Comparison of ENCODE assay signal across 25 cellular contexts in genomic region chr5:25669645-25670401, GRCh38.
"Had no signal": no experiment of that assay in that cellular context is flagged by ENCODE, and none has a peak within 500 bp of the region (broad histone marks: within the 10 kb centered on the region; RNA-seq: fewer than 3 reads in every experiment).

No MANE protein-coding gene starts in this region.

- ATAC-seq: activated naive CD4-positive, alpha-beta T cell treated with anti-CD3 and anti-CD28 coated beads, Interleukin-2, amount 50 U/mL, for 72 hours; activated T-cell treated with anti-CD3 and anti-CD28 coated beads, Interleukin-2, amount 50 U/mL, for 72 hours; esophagus mucosa; WTC11 had no signal

- H3K36me3 ChIP-seq: brain microvascular endothelial cell had no signal

- H3K4me3 ChIP-seq: coronary artery, dorsolateral prefrontal cortex had no signal

- H3K27me3 ChIP-seq: brain microvascular endothelial cell, dorsolateral prefrontal cortex had no signal

- DNase-seq: activated CD4-positive, alpha-beta memory T cell treated with anti-CD3 and anti-CD28 coated beads, Interleukin-2, amount 10 ng/mL, durations not matched to agents 7 days and 5 days; activated CD4-positive, alpha-beta T cell treated with anti-CD3 and anti-CD28 coated beads for 1 hour; activated CD4-positive, alpha-beta T cell treated with anti-CD3 and anti-CD28 coated beads for 4 hours; activated CD4-positive, alpha-beta T cell treated with anti-CD3 and anti-CD28 coated beads, Interleukin-2, amount 10 ng/mL, durations not matched to agents 7 days and 5 days; activated CD4-positive, alpha-beta T cell treated with anti-CD3 and anti-CD28 coated beads, Interleukin-2, amount 50 U/mL, for 4 hours; activated CD8-positive, alpha-beta memory T cell treated with anti-CD3 and anti-CD28 coated beads, Interleukin-2, amount 50 U/mL, for 48 hours; activated gamma-delta T cell; activated naive CD4-positive, alpha-beta T cell; activated naive CD4-positive, alpha-beta T cell treated with anti-CD3 and anti-CD28 coated beads, Interleukin-2, amount 10 ng/mL, durations not matched to agents 7 days and 5 days; activated naive CD8-positive, alpha-beta T cell treated with anti-CD3 and anti-CD28 coated beads, Interleukin-2, amount 10 ng/mL, durations not matched to agents 7 days and 5 days; activated T-cell treated with anti-CD3 and anti-CD28 coated beads for 4 hours; activated T-cell treated with anti-CD3 and anti-CD28 coated beads, Interleukin-2, amount 50 U/mL, for 24 hours; activated T-cell treated with anti-CD3 and anti-CD28 coated beads, Interleukin-2, amount 50 U/mL, for 72 hours; brain microvascular endothelial cell; dorsolateral prefrontal cortex; effector memory CD4-positive, alpha-beta T cell; endodermal cell; foreskin fibroblast; head of caudate nucleus; T-helper 2 cell had no signal

- H3K27ac ChIP-seq: brain microvascular endothelial cell, coronary artery, dorsolateral prefrontal cortex, VCaP had no signal
